Comparison of ENCODE assay signal across 1 cellular context in genomic region chr11:83195649-83196048, GRCh38.
TF ChIP-seq lines count a peak whose summit lies in the region.

No MANE protein-coding gene starts in this region.

TF ChIP-seq in IMR-90, 13 proteins besides CTCF, POLR2A, EP300 and RAD21:
- no peak for TF ChIP-seq CEBPB (IDR thresholded peaks at IDR 0.05; ENCODE audit: low read depth, low read length)
- no peak for TF ChIP-seq BHLHE40 (IDR thresholded peaks at IDR 0.05; ENCODE audit: low read depth, low read length)
- TF ChIP-seq FOS (IDR thresholded peaks at IDR 0.05; ENCODE audit: low read depth, low read length) = no peak
- TF ChIP-seq SMC3 (IDR thresholded peaks at IDR 0.05; ENCODE audit: low read depth, low read length) = no peak
- TF ChIP-seq NFE2L2 (IDR thresholded peaks at IDR 0.05; ENCODE audit: low read depth, low read length) = no peak
- no peak for TF ChIP-seq RCOR1 (IDR thresholded peaks at IDR 0.05; ENCODE audit: insufficient replicate concordance, low read length)
- no peak for TF ChIP-seq CHD1 (IDR thresholded peaks at IDR 0.05; ENCODE audit: low read depth, low read length)
- TF ChIP-seq MAZ (IDR thresholded peaks at IDR 0.05; ENCODE audit: borderline replicate concordance, low read depth, low read length) = no peak
- no peak for TF ChIP-seq USF2 (IDR thresholded peaks at IDR 0.05; ENCODE audit: low read depth, low read length)
- TF ChIP-seq RFX5 (IDR thresholded peaks at IDR 0.05; ENCODE audit: low read depth, low read length) = no peak
- TF ChIP-seq MXI1 (IDR thresholded peaks at IDR 0.05; ENCODE audit: borderline replicate concordance, low read depth, low read length) = no peak
- no peak for TF ChIP-seq MAFK (IDR thresholded peaks at IDR 0.05; ENCODE audit: low read depth, low read length)
- TF ChIP-seq ELK1 (IDR thresholded peaks at IDR 0.05; ENCODE audit: borderline replicate concordance, low read depth, low read length) = no peak
